12 cellular contexts compared by ENCODE assay signal in the genomic region with DNA sequence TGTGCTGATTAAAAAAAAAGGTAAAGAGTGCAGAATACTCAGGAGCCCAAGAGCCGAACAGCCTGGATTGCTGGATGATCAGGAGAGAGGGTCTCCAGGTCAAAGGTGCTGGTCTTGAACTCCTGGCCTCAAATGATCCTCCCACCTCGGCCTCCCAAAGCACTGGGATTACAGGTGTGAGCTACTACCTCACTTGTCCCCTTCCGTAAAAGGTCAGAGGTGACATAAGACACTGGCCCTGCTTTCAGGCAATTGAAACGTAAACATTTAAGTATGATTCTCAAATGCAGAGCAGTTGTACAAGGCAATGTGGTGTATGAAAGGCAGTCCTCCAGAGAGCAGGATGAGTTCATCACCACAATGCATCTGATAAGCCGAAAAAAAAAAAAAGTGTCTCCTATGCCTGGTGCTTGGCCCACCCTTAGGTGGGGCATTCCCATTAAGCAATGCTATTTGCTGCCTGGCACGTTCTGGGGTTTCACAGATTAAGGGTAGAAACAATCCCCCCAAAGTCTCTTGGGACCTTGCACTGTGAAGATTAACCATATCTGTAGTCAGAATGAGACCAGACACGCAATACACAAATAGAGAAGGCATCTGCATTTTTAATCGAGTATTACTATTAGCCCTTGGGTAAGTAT.
DNase-seq lines count a peak whose midpoint lies in the region; ATAC-seq, FAIRE-seq and TF ChIP-seq lines count a peak whose summit lies in the region.
"Had no signal": no experiment of that assay in that cellular context is flagged by ENCODE, and none has a peak within 500 bp of the region (broad histone marks: within the 10 kb centered on the region; RNA-seq: fewer than 3 reads in every experiment).

No MANE protein-coding gene starts in this region.

- DNase-seq in GM13977 (ENCODE audit: low spot score): peak; percentile 51
- DNase-seq in activated CD8-positive, alpha-beta memory T cell treated with anti-CD3 and anti-CD28 coated beads for 24 hours: no peak
- DNase-seq in NCI-H526 (lab: John Stamatoyannopoulos, UW): no peak
- DNase-seq in ACHN: no peak
- DNase-seq in GM19239 (ENCODE audit: insufficient read length, low spot score): no peak
- DNase-seq: colonic mucosa, GDM1, kidney, NCI-H446 had no signal

- peak; percentile 63 for ATAC-seq in GM19438 (IDR thresholded peaks at IDR 0.05; ENCODE audit: low read depth, unreplicated experiment)
- ATAC-seq in HG02870 (IDR thresholded peaks at IDR 0.05; ENCODE audit: unreplicated experiment): peak; percentile 52
- ATAC-seq in HG03558 (IDR thresholded peaks at IDR 0.05; ENCODE audit: extremely low read depth, unreplicated experiment): peak; percentile 58

- in situ Hi-C loops in GM13977 (cut with MboI; ENCODE audit: low pct_unique_long_range_greater_than_20kb, low sequenced_read_pairs, unreplicated experiment): no loop called here
- in situ Hi-C loops in ACHN (cut with HindIII; ENCODE audit: low pct_ligation_motif_present, low pct_unique_long_range_greater_than_20kb, low sequenced_read_pairs): no loop called here

- FAIRE-seq in GM19239 (lab: Jason Lieb, UNC): no peak
- FAIRE-seq: kidney had no signal

- TF ChIP-seq CTCF in GM13977 (IDR thresholded peaks at IDR 0.05; ENCODE audit: extremely low read depth, insufficient read depth, missing control alignments): no peak
